Comparison of ENCODE assay signal across 10 cellular contexts in genomic region chr4:74969507-74970474, GRCh38. TPM values are rescaled to one million over a fixed set of nuclear protein-coding genes. Genes with fewer than 3 reads are reported as not detected.
DNase-seq lines count a peak whose midpoint lies in the region; ATAC-seq and TF ChIP-seq lines count a peak whose summit lies in the region.
"Had no signal": no experiment of that assay in that cellular context is flagged by ENCODE, and none has a peak within 500 bp of the region (broad histone marks: within the 10 kb centered on the region; RNA-seq: fewer than 3 reads in every experiment).

No MANE protein-coding gene starts in this region.

- DNase-seq in H4 (ENCODE audit: low spot score) (peak; percentile 25), hepatocyte (ENCODE audit: low spot score) (peak; percentile 76), Peyer's patch (no peak), dedifferentiated amniotic fluid mesenchymal stem cell (ENCODE audit: extremely low spot score) (no peak), activated gamma-delta T cell (lab: John Stamatoyannopoulos, UW) (no peak)
- DNase-seq: CD8-positive, alpha-beta memory T cell; NCI-H1105 treated with DMSO at 0.1 percent for 48 hours had no signal

- no peak overlapping the region for H2AFZ ChIP-seq in hepatocyte

- peak overlapping the region; percentile 18 for H3K4me2 ChIP-seq in hepatocyte

- ATAC-seq in GM19035 (IDR thresholded peaks at IDR 0.05; ENCODE audit: unreplicated experiment) = no peak

- H3K27ac ChIP-seq in VCaP (no peak overlapping the region), hepatocyte (peak overlapping the region; percentile 87), skeletal muscle tissue (ENCODE audit: low read depth, low read length) (peak overlapping the region; percentile 92), Peyer's patch (no peak overlapping the region)

- TF ChIP-seq POLR2A in Peyer's patch (IDR thresholded peaks at IDR 0.05) = no peak

- H3K79me2 ChIP-seq in hepatocyte = peaks cover 40% of the 10 kb centered on the region

- H3K4me1 ChIP-seq in hepatocyte (ENCODE audit: insufficient read depth) (peaks cover 24% of the 10 kb centered on the region), skeletal muscle tissue (ENCODE audit: control insufficient read depth in 3 of 3, insufficient read depth in 3 of 3, low read length in 3 of 3) (peaks cover 26 to 34% (median 32%) of the 10 kb centered on the region in 3 donors), Peyer's patch (no peaks in the 10 kb centered on the region)

- H3K9me3 ChIP-seq in hepatocyte (ENCODE audit: low read depth) (no peaks in the 10 kb centered on the region), skeletal muscle tissue (ENCODE audit: control insufficient read depth in 3 of 3, low read length in 3 of 3) (no peaks in the 10 kb centered on the region), Peyer's patch (no peaks in the 10 kb centered on the region)

- H3K27me3 ChIP-seq in hepatocyte (no peaks in the 10 kb centered on the region), skeletal muscle tissue (ENCODE audit: control insufficient read depth in 3 of 3, insufficient read depth in 3 of 3, low read length in 3 of 3) (no peaks in the 10 kb centered on the region), Peyer's patch (no peaks in the 10 kb centered on the region)

- H4K20me1 ChIP-seq in hepatocyte (ENCODE audit: insufficient read depth, poor library complexity, severe bottlenecking) = no peaks in the 10 kb centered on the region

- H3K36me3 ChIP-seq in hepatocyte (replicated peaks; ENCODE audit: insufficient read depth, low read depth) = no peaks in the 10 kb centered on the region
- no peaks in the 10 kb centered on the region for H3K36me3 ChIP-seq in skeletal muscle tissue (ENCODE audit: control insufficient read depth in 3 of 3, insufficient read depth in 3 of 3, low read length in 3 of 3)
- H3K36me3 ChIP-seq in Peyer's patch = no peaks in the 10 kb centered on the region

- 60% methylated on average over 9 of the region's 9 CpGs for WGBS in hepatocyte (ENCODE audit: low lambda C conversion rate, missing lambda C conversion rate)

- no peak overlapping the region for H3K4me3 ChIP-seq in hepatocyte
- H3K4me3 ChIP-seq in skeletal muscle tissue (ENCODE audit: low read length in 3 of 3) = peak overlapping the region; percentile 26 to 56 (median 49)
- no peak overlapping the region for H3K4me3 ChIP-seq in Peyer's patch

- H3K9ac ChIP-seq in skeletal muscle tissue (ENCODE audit: low read depth in 1 of 3, low read length in 3 of 3) = peak overlapping the region in 2 of 3 donors; percentile 43 to 70

- 0 out of 2 replicates have a peak, but pooled peaks have one; percentile 9 for TF ChIP-seq CTCF in VCaP (conservative IDR thresholded peaks at IDR 0.05)
- peak; percentile 44 for TF ChIP-seq CTCF in hepatocyte (IDR thresholded peaks at IDR 0.05; ENCODE audit: poor library complexity)
- no peak for TF ChIP-seq CTCF in Peyer's patch (IDR thresholded peaks at IDR 0.05)

- no peaks in the 10 kb centered on the region for H3K9me2 ChIP-seq in hepatocyte (replicated peaks; ENCODE audit: insufficient read depth)

RNA-seq across cellular contexts. Expression of gene PARM1, which starts 36.9 kb away (rescaled TPM):
- total RNA-seq in H4 (2014; rRNA removed; shearing (Covaris generic)) = 3.4 and 4.3 TPM in 2 replicates
- 154 and 158 TPM in 2 replicates for total RNA-seq in hepatocyte
- 90.4 and 107 TPM in 2 replicates for polyA plus RNA-seq in hepatocyte
- 28.7 TPM for total RNA-seq in skeletal muscle tissue
- 10 to 100 TPM; 10.2 to 15.8 (median 10.5) TPM for total RNA-seq in Peyer's patch
- total RNA-seq: CD8-positive, alpha-beta memory T cell had no signal
- polyA plus RNA-seq: CD8-positive, alpha-beta memory T cell had no signal

Comparison
In these comparisons a context has a peak if more than half of its experiments do, and no peak if none do; other contexts are left out.
1. DNase-seq: peak in H4 (single experiment) and hepatocyte (single experiment); none in Peyer's patch (0 of 3), dedifferentiated amniotic fluid mesenchymal stem cell (single experiment) and activated gamma-delta T cell (single experiment).
2. H3K27ac ChIP-seq: peak in hepatocyte (single experiment) and skeletal muscle tissue (single experiment); none in VCaP (single experiment) and Peyer's patch (0 of 4).
3. CTCF ChIP-seq: peak in VCaP (single experiment) and hepatocyte (single experiment); none in Peyer's patch (0 of 6).
4. H3K4me3 ChIP-seq: peak in skeletal muscle tissue (3 of 3); none in hepatocyte (single experiment) and Peyer's patch (0 of 4).